Comparison of ENCODE assay signal across 9 cellular contexts in genomic region chr3:197599089-197599765, GRCh38. TPM values are rescaled to one million over a fixed set of nuclear protein-coding genes. Genes with fewer than 3 reads are reported as not detected.
A peak's percentile ranks its signal among the peaks of the same experiment; 100 is the strongest.
DNase-seq lines count a peak whose midpoint lies in the region; ATAC-seq and TF ChIP-seq lines count a peak whose summit lies in the region.
"Had no signal": no experiment of that assay in that cellular context is flagged by ENCODE, and none has a peak within 500 bp of the region (broad histone marks: within the 10 kb centered on the region; RNA-seq: fewer than 3 reads in every experiment).

No MANE protein-coding gene starts in this region.

- H4K20me1 ChIP-seq in GM23248 (ENCODE audit: insufficient read depth) (no peaks in the 10 kb centered on the region), OCI-LY7 (ENCODE audit: insufficient read depth, low read length) (no peaks in the 10 kb centered on the region)

- TF ChIP-seq POLR2A in heart left ventricle (IDR thresholded peaks at IDR 0.05): no peak

- peak overlapping the region; percentile 66 for H3K9ac ChIP-seq in GM23248

- H3K36me3 Mint-ChIP-seq in Caco-2 (ENCODE audit: insufficient read depth, unreplicated experiment): peaks cover 42% of the 10 kb centered on the region
- H3K36me3 Mint-ChIP-seq in activated naive CD8-positive, alpha-beta T cell treated with anti-CD3 and anti-CD28 coated beads for 36 hours: no peaks in the 10 kb centered on the region
- H3K36me3 Mint-ChIP-seq: activated naive CD8-positive, alpha-beta T cell had no signal

- POLR2A ChIA-PET in Caco-2 (lab: Charles Lee): no interaction called here
- POLR2A ChIA-PET in OCI-LY7 (lab: Charles Lee): interaction anchor here (0.8 kb wide), 1 partner anchor 10 kb away, joined by 4 read pairs; no protein-coding TSS in a partner anchor

- H3F3A ChIP-seq in GM23248 (ENCODE audit: insufficient read depth): no peaks in the 10 kb centered on the region

- CTCF ChIA-PET in Caco-2 (lab: Charles Lee) (interaction anchor here (0.7 to 1.7 kb wide), 11 partner anchors 9 to 74 kb away, joined by 3 to 9 read pairs (median 4); no protein-coding TSS in a partner anchor), OCI-LY7 (lab: Charles Lee; ENCODE audit: unreplicated experiment) (interaction anchor here (0.7 to 1.0 kb wide), 2 partner anchors 10 kb away, joined by 3 read pairs; no protein-coding TSS in a partner anchor)

- TF ChIP-seq CTCF in Caco-2 (IDR thresholded peaks at IDR 0.05; ENCODE audit: insufficient read depth in 1 of 2, low read depth in 1 of 2, low read length in 1 of 2, severe bottlenecking in 1 of 2, unreplicated experiment in 1 of 2) (peak; percentile 89), OCI-LY7 (conservative IDR thresholded peaks at IDR 0.05; ENCODE audit: low read length) (peak; percentile 92), heart left ventricle (IDR thresholded peaks at IDR 0.05) (peak; percentile 82 to 98 (median 88)), retinal pigment epithelial cell (conservative IDR thresholded peaks at IDR 0.05; ENCODE audit: low read depth, low read length) (peak; percentile 88)

- H3K4me1 ChIP-seq in Caco-2 (peaks cover 38% of the 10 kb centered on the region), GM23248 (ENCODE audit: insufficient read depth) (peaks cover 6% of the 10 kb centered on the region; the same call in 1 of the 2 replicates), OCI-LY7 (ENCODE audit: insufficient read depth, low read length, poor library complexity, severe bottlenecking) (peaks cover 6% of the 10 kb centered on the region), heart left ventricle (peaks cover 0 to 13% (median 6%) of the 10 kb centered on the region in 12 donors)

- H3K4me3 Mint-ChIP-seq in Caco-2 (ENCODE audit: unreplicated experiment): no peak overlapping the region
- no peak overlapping the region for H3K4me3 Mint-ChIP-seq in activated naive CD8-positive, alpha-beta T cell treated with anti-CD3 and anti-CD28 coated beads for 36 hours
- H3K4me3 Mint-ChIP-seq: activated naive CD8-positive, alpha-beta T cell had no signal

- BruUV-seq in Caco-2 (replicated peaks; lab: Mats Ljungman, UMichigan) (no TSS peak), OCI-LY7 (replicated peaks; lab: Mats Ljungman, UMichigan) (no TSS peak)

- peak overlapping the region; percentile 74 for H3K27ac Mint-ChIP-seq in Caco-2 (ENCODE audit: unreplicated experiment)
- no peak overlapping the region for H3K27ac Mint-ChIP-seq in activated naive CD8-positive, alpha-beta T cell treated with anti-CD3 and anti-CD28 coated beads for 36 hours
- H3K27ac Mint-ChIP-seq: activated naive CD8-positive, alpha-beta T cell had no signal

- H3K4me1 Mint-ChIP-seq in Caco-2 (ENCODE audit: low read depth, unreplicated experiment): peaks cover 31% of the 10 kb centered on the region
- peaks cover 6% of the 10 kb centered on the region for H3K4me1 Mint-ChIP-seq in activated naive CD8-positive, alpha-beta T cell treated with anti-CD3 and anti-CD28 coated beads for 36 hours

- H3K79me2 ChIP-seq in GM23248 (ENCODE audit: insufficient read depth) (no peaks in the 10 kb centered on the region), OCI-LY7 (ENCODE audit: insufficient read depth, low read depth, low read length) (no peaks in the 10 kb centered on the region)

- H3K36me3 ChIP-seq in Caco-2 (ENCODE audit: control insufficient read depth, insufficient read depth, low read length) (peaks cover 2% of the 10 kb centered on the region; the same call in 1 of the 2 replicates), GM23248 (ENCODE audit: low read depth) (no peaks in the 10 kb centered on the region), OCI-LY7 (ENCODE audit: insufficient read depth, low read length) (no peaks in the 10 kb centered on the region), heart left ventricle (peaks cover 0 to 22% (median 2%) of the 10 kb centered on the region in 9 donors)

- H3K9me3 Mint-ChIP-seq in Caco-2 (ENCODE audit: unreplicated experiment): peaks cover 8% of the 10 kb centered on the region
- no peaks in the 10 kb centered on the region for H3K9me3 Mint-ChIP-seq in activated naive CD8-positive, alpha-beta T cell treated with anti-CD3 and anti-CD28 coated beads for 36 hours

- intact Hi-C loops in Caco-2 (cut with micrococcal nuclease; ENCODE audit: unreplicated experiment) (no loop called here), OCI-LY7 (cut with micrococcal nuclease; ENCODE audit: unreplicated experiment) (loop anchor here (1.0 to 2.0 kb wide), 3 partner anchors 70 to 350 kb away; no protein-coding TSS in a partner anchor), heart left ventricle (cut with DNase I) (loop anchor here in 2 of 10 donors (5.0 to 10.0 kb wide), 2 partner anchors 66 to 68 kb away; no protein-coding TSS in a partner anchor)

- H3K4me3 ChIP-seq in Caco-2 (ENCODE audit: low read depth, low read length): no peak overlapping the region
- H3K4me3 ChIP-seq in GM23248: peak overlapping the region; percentile 72
- no peak overlapping the region for H3K4me3 ChIP-seq in OCI-LY7 (ENCODE audit: low read depth, low read length, poor library complexity, severe bottlenecking)
- H3K4me3 ChIP-seq in heart left ventricle: peak overlapping the region in 2 of 12 donors; percentile 20 to 22
- peak overlapping the region; percentile 21 for H3K4me3 ChIP-seq in retinal pigment epithelial cell (ENCODE audit: low read length)

- H3K9me3 ChIP-seq in Caco-2: no peaks in the 10 kb centered on the region
- no peaks in the 10 kb centered on the region for H3K9me3 ChIP-seq in GM23248 (ENCODE audit: low read depth)
- H3K9me3 ChIP-seq in OCI-LY7 (ENCODE audit: low read length): no peaks in the 10 kb centered on the region
- no peaks in the 10 kb centered on the region for H3K9me3 ChIP-seq in heart left ventricle

- DNase-seq in Caco-2 (peak; percentile 78 to 80), GM23248 (peak; percentile 82), OCI-LY7 (ENCODE audit: low spot score) (peak; percentile 88), heart left ventricle (peak; percentile 65 to 75 (median 73)), retinal pigment epithelial cell (ENCODE audit: low read depth) (peak; percentile 18), NCI-H524 (lab: John Stamatoyannopoulos, UW) (no peak)
- DNase-seq in activated naive CD8-positive, alpha-beta T cell treated with anti-CD3 and anti-CD28 coated beads for 36 hours: peak; percentile 74

- H2AFZ ChIP-seq in GM23248: peak overlapping the region; percentile 75
- H2AFZ ChIP-seq in OCI-LY7 (ENCODE audit: low read length): no peak overlapping the region

- peak; percentile 73 to 89 (median 84) for ATAC-seq in heart left ventricle
- ATAC-seq in GM18861 (IDR thresholded peaks at IDR 0.05; ENCODE audit: unreplicated experiment): no peak

- no peaks in the 10 kb centered on the region for H3K27me3 ChIP-seq in Caco-2 (replicated peaks; ENCODE audit: control insufficient read depth, insufficient read depth, low read length)
- no peaks in the 10 kb centered on the region for H3K27me3 ChIP-seq in GM23248 (replicated peaks; ENCODE audit: insufficient read depth)
- peaks cover 0 to 9% (median 0%) of the 10 kb centered on the region in 9 donors for H3K27me3 ChIP-seq in heart left ventricle

- in situ Hi-C loops in GM23248 (cut with MboI): no loop called here

- no peak overlapping the region for H3K27ac ChIP-seq in GM23248
- no peak overlapping the region for H3K27ac ChIP-seq in OCI-LY7 (ENCODE audit: low read depth, low read length, poor library complexity, severe bottlenecking)
- peak overlapping the region in 3 of 12 donors; percentile 9 to 35 (median 9) for H3K27ac ChIP-seq in heart left ventricle

- H3K27me3 Mint-ChIP-seq in Caco-2 (ENCODE audit: insufficient read depth, unreplicated experiment): no peaks in the 10 kb centered on the region
- H3K27me3 Mint-ChIP-seq in activated naive CD8-positive, alpha-beta T cell treated with anti-CD3 and anti-CD28 coated beads for 36 hours: no peaks in the 10 kb centered on the region
- H3K27me3 Mint-ChIP-seq: activated naive CD8-positive, alpha-beta T cell had no signal

- H3K9me2 ChIP-seq in GM23248 (ENCODE audit: insufficient read depth) (no peaks in the 10 kb centered on the region), OCI-LY7 (ENCODE audit: insufficient read depth, low read length) (no peaks in the 10 kb centered on the region)

- 5 to 8% methylated on average over 18 to 22 of the region's 22 CpGs for WGBS in GM23248 (ENCODE audit: low coverage in 1 of 2, low lambda C conversion rate in 2 of 2, missing lambda C conversion rate in 2 of 2), 2 experiments
- 28 to 34% (median 30%) methylated on average over 21 to 22 of the region's 22 CpGs for WGBS in heart left ventricle, 4 donors

- H3K4me2 ChIP-seq in GM23248 (ENCODE audit: unreplicated experiment) (peak overlapping the region; percentile 94), OCI-LY7 (ENCODE audit: low read length) (peak overlapping the region; percentile 49; the same call in 1 of the 2 replicates)

RNA-seq across cellular contexts. Expression of gene BDH1, which starts 43.5 kb away (rescaled TPM):
- total RNA-seq in Caco-2 (2022): 41.8 and 43.8 TPM in 2 replicates
- total RNA-seq in GM23248 (2014; rRNA removed; shearing (Covaris generic)): 0.38 and 3.4 TPM in 2 replicates
- 1.2 and 2.7 TPM in 2 replicates for polyA plus RNA-seq in GM23248 (2016; fragmentation: Nextera tagmentation; extraction: Ambion mirVana)
- total RNA-seq in OCI-LY7 (2014; rRNA removed; shearing (Covaris generic)): 14.1 TPM in 2 replicates
- 14.5 and 16.0 TPM in 2 replicates for total RNA-seq in OCI-LY7 (2022)
- total RNA-seq in activated naive CD8-positive, alpha-beta T cell treated with anti-CD3 and anti-CD28 coated beads for 36 hours: 10 to 100 TPM; 63.5 to 71.0 TPM
- 100 to 1,000 TPM in 3 of 9 donors, 10 to 100 TPM in 6; 28.5 to 114 (median 72.3) TPM for total RNA-seq in heart left ventricle
- 10 to 100 TPM; 19.5 to 91.9 TPM for polyA plus RNA-seq in heart left ventricle

Comparison
In these comparisons a context has a peak if more than half of its experiments do, and no peak if none do; other contexts are left out.
1. DNase-seq: peak in Caco-2 (2 of 2), GM23248 (single experiment), OCI-LY7 (single experiment), activated naive CD8-positive, alpha-beta T cell treated with anti-CD3 and anti-CD28 coated beads for 36 hours (single experiment), heart left ventricle (5 of 5) and retinal pigment epithelial cell (single experiment); none in NCI-H524 (0 of 2).
2. H3K4me3 ChIP-seq: peak in GM23248 (single experiment) and retinal pigment epithelial cell (single experiment); none in Caco-2 (single experiment) and OCI-LY7 (single experiment).
3. Peak in every context shown above with its lines, with median percentiles within 50 percentile points of each other: CTCF ChIP-seq.